20 cellular contexts compared by ENCODE assay signal in genomic region chr18:58712930-58713329, GRCh38. TPM values are rescaled to one million over a fixed set of nuclear protein-coding genes. Genes with fewer than 3 reads are reported as not detected.
DNase-seq lines count a peak whose midpoint lies in the region; ATAC-seq and TF ChIP-seq lines count a peak whose summit lies in the region.
"Had no signal": no experiment of that assay in that cellular context is flagged by ENCODE, and none has a peak within 500 bp of the region (broad histone marks: within the 10 kb centered on the region; RNA-seq: fewer than 3 reads in every experiment).

No MANE protein-coding gene starts in this region.

- no peak for ATAC-seq in activated T-cell treated with anti-CD3 and anti-CD28 coated beads, Interleukin-2, amount 50 U/mL, for 72 hours (replicated peaks in 1 of 2)
- no peak for ATAC-seq in CD4-positive, CD25-positive, alpha-beta regulatory T cell (ENCODE audit: low read depth in 2 of 2)
- ATAC-seq in naive B cell (ENCODE audit: low read depth in 2 of 2) (no peak), HG02610 (IDR thresholded peaks at IDR 0.05; ENCODE audit: unreplicated experiment) (no peak)
- ATAC-seq: Panc1 had no signal

- H3K27ac Mint-ChIP-seq in activated T-cell treated with anti-CD3 and anti-CD28 coated beads, Interleukin-2, amount 50 U/mL, for 72 hours, result peak overlapping the region; percentile 25
- peak overlapping the region; percentile 77 to 98 (median 96) for H3K27ac Mint-ChIP-seq in CD4-positive, CD25-positive, alpha-beta regulatory T cell
- H3K27ac Mint-ChIP-seq in IgD-negative memory B cell (peak overlapping the region in 2 of 3 donors; percentile 85 to 89), naive B cell (peak overlapping the region; percentile 63 to 91 (median 74))

- H3K27me3 ChIP-seq in CD4-positive, CD25-positive, alpha-beta regulatory T cell (ENCODE audit: control insufficient read depth, insufficient read depth, low read length), result no peaks in the 10 kb centered on the region
- H3K27me3 ChIP-seq in tibial nerve, result no peaks in the 10 kb centered on the region
- H3K27me3 ChIP-seq: BE2C, SJCRH30 had no signal

- peaks cover 6 to 13% of the 10 kb centered on the region in 2 donors for H3K36me3 Mint-ChIP-seq in activated T-cell treated with anti-CD3 and anti-CD28 coated beads, Interleukin-2, amount 50 U/mL, for 72 hours (ENCODE audit: insufficient read depth in 2 of 2)
- peaks cover 34% of the 10 kb centered on the region for H3K36me3 Mint-ChIP-seq in CD4-positive, CD25-positive, alpha-beta regulatory T cell
- H3K36me3 Mint-ChIP-seq in IgD-negative memory B cell, result peaks cover 7% of the 10 kb centered on the region
- peaks cover 13 to 26% of the 10 kb centered on the region in 2 donors for H3K36me3 Mint-ChIP-seq in naive B cell

- H3K27ac ChIP-seq in CD4-positive, CD25-positive, alpha-beta regulatory T cell (ENCODE audit: insufficient read depth, low read length, poor library complexity, severe bottlenecking), result peak overlapping the region; percentile 84
- H3K27ac ChIP-seq in tibial nerve, result no peak overlapping the region
- H3K27ac ChIP-seq: KMS-11, SJCRH30 had no signal

- no peaks in the 10 kb centered on the region for H3K9me3 ChIP-seq in CD4-positive, CD25-positive, alpha-beta regulatory T cell (ENCODE audit: control insufficient read depth in 2 of 2, low read length in 2 of 2)
- no peaks in the 10 kb centered on the region for H3K9me3 ChIP-seq in tibial nerve
- H3K9me3 ChIP-seq: BE2C, SJCRH30 had no signal

- no peak for TF ChIP-seq EP300 in tibial nerve (IDR thresholded peaks at IDR 0.05)

- TF ChIP-seq CTCF in tibial nerve (IDR thresholded peaks at IDR 0.05), result no peak

- no peak overlapping the region for H3K4me3 Mint-ChIP-seq in activated T-cell treated with anti-CD3 and anti-CD28 coated beads, Interleukin-2, amount 50 U/mL, for 72 hours
- H3K4me3 Mint-ChIP-seq in CD4-positive, CD25-positive, alpha-beta regulatory T cell, result no peak overlapping the region
- H3K4me3 Mint-ChIP-seq in IgD-negative memory B cell (no peak overlapping the region), naive B cell (no peak overlapping the region)

- DNase-seq in activated T-cell treated with anti-CD3 and anti-CD28 coated beads, Interleukin-2, amount 50 U/mL, for 72 hours, result no peak
- DNase-seq in activated T-cell treated with anti-CD3 and anti-CD28 coated beads, Interleukin-2, amount 50 U/mL, for 1 hour, result no peak
- no peak for DNase-seq in CD4-positive, CD25-positive, alpha-beta regulatory T cell
- DNase-seq in naive B cell (no peak), tibial nerve (ENCODE audit: low spot score in 2 of 2) (no peak), globus pallidus (ENCODE audit: low spot score) (no peak)
- DNase-seq: BE2C, Calu3, DMS153, NCI-H1092 treated with DMSO at 0.1 percent for 48 hours, NCI-H1436 treated with DMSO at 0.1 percent for 48 hours, NCI-H2081, NCI-H2171, NCI-H524 treated with DMSO at 0.1 percent for 48 hours, NCI-H82, SJCRH30 had no signal

- no peak overlapping the region for H3K4me3 ChIP-seq in CD4-positive, CD25-positive, alpha-beta regulatory T cell (ENCODE audit: low read depth, low read length)
- H3K4me3 ChIP-seq in tibial nerve, result no peak overlapping the region
- H3K4me3 ChIP-seq: SJCRH30 had no signal

- H3K9me3 Mint-ChIP-seq in activated T-cell treated with anti-CD3 and anti-CD28 coated beads, Interleukin-2, amount 50 U/mL, for 72 hours, result no peaks in the 10 kb centered on the region
- no peaks in the 10 kb centered on the region for H3K9me3 Mint-ChIP-seq in CD4-positive, CD25-positive, alpha-beta regulatory T cell
- H3K9me3 Mint-ChIP-seq in IgD-negative memory B cell, result no peaks in the 10 kb centered on the region
- no peaks in the 10 kb centered on the region for H3K9me3 Mint-ChIP-seq in naive B cell

- H3K36me3 ChIP-seq in CD4-positive, CD25-positive, alpha-beta regulatory T cell (ENCODE audit: control insufficient read depth, insufficient read depth, low read length), result peaks cover 30% of the 10 kb centered on the region
- H3K36me3 ChIP-seq in tibial nerve, result peaks cover 0 to 16% (median 0%) of the 10 kb centered on the region in 3 donors
- H3K36me3 ChIP-seq: BE2C, SJCRH30 had no signal

- peaks cover 41% of the 10 kb centered on the region for H3K4me1 ChIP-seq in CD4-positive, CD25-positive, alpha-beta regulatory T cell (ENCODE audit: control insufficient read depth, insufficient read depth, low read length, poor library complexity, severe bottlenecking)
- no peaks in the 10 kb centered on the region for H3K4me1 ChIP-seq in tibial nerve
- H3K4me1 ChIP-seq: BE2C, SJCRH30 had no signal

- no peak for TF ChIP-seq POLR2A in tibial nerve (IDR thresholded peaks at IDR 0.05)

- peaks cover 46% of the 10 kb centered on the region for H3K4me1 Mint-ChIP-seq in activated T-cell treated with anti-CD3 and anti-CD28 coated beads, Interleukin-2, amount 50 U/mL, for 72 hours (ENCODE audit: low read depth)
- H3K4me1 Mint-ChIP-seq in CD4-positive, CD25-positive, alpha-beta regulatory T cell, result peaks cover 31 to 61% (median 50%) of the 10 kb centered on the region in 4 donors
- H3K4me1 Mint-ChIP-seq in IgD-negative memory B cell, result peaks cover 29 to 38% (median 35%) of the 10 kb centered on the region in 3 donors
- H3K4me1 Mint-ChIP-seq in naive B cell, result peaks cover 31 to 41% (median 39%) of the 10 kb centered on the region in 3 donors

- H3K27me3 Mint-ChIP-seq in activated T-cell treated with anti-CD3 and anti-CD28 coated beads, Interleukin-2, amount 50 U/mL, for 72 hours (ENCODE audit: low read depth), result no peaks in the 10 kb centered on the region
- no peaks in the 10 kb centered on the region for H3K27me3 Mint-ChIP-seq in CD4-positive, CD25-positive, alpha-beta regulatory T cell
- H3K27me3 Mint-ChIP-seq in IgD-negative memory B cell, result no peaks in the 10 kb centered on the region
- H3K27me3 Mint-ChIP-seq in naive B cell, result no peaks in the 10 kb centered on the region

RNA-seq across cellular contexts. Expression of gene MALT1, which starts 41.7 kb away (rescaled TPM):
- total RNA-seq in activated T-cell treated with anti-CD3 and anti-CD28 coated beads, Interleukin-2, amount 50 U/mL, for 72 hours, result 10 to 100 TPM; 40.8 to 50.6 TPM
- 99.0 TPM for total RNA-seq in CD4-positive, CD25-positive, alpha-beta regulatory T cell
- 10 to 100 TPM; 39.4 to 49.1 (median 45.1) TPM for polyA plus RNA-seq in CD4-positive, CD25-positive, alpha-beta regulatory T cell
- 51.9 TPM for polyA plus RNA-seq in IgD-negative memory B cell
- 10 to 100 TPM; 57.8 to 85.2 (median 63.0) TPM for polyA plus RNA-seq in naive B cell (ENCODE audit: low read depth in 6 of 6)
- 10 to 100 TPM; 17.7 to 26.0 (median 19.3) TPM for total RNA-seq in tibial nerve

Comparison
In these comparisons a context has a peak if more than half of its experiments do, and no peak if none do; other contexts are left out.
1. H3K27ac Mint-ChIP-seq: peak in every context shown above with its lines; median percentile 96 in CD4-positive, CD25-positive, alpha-beta regulatory T cell; 87 in IgD-negative memory B cell; 74 in naive B cell; 25 in activated T-cell treated with anti-CD3 and anti-CD28 coated beads, Interleukin-2, amount 50 U/mL, for 72 hours.